Comparison of ENCODE assay signal across 8 cellular contexts in the genomic region with DNA sequence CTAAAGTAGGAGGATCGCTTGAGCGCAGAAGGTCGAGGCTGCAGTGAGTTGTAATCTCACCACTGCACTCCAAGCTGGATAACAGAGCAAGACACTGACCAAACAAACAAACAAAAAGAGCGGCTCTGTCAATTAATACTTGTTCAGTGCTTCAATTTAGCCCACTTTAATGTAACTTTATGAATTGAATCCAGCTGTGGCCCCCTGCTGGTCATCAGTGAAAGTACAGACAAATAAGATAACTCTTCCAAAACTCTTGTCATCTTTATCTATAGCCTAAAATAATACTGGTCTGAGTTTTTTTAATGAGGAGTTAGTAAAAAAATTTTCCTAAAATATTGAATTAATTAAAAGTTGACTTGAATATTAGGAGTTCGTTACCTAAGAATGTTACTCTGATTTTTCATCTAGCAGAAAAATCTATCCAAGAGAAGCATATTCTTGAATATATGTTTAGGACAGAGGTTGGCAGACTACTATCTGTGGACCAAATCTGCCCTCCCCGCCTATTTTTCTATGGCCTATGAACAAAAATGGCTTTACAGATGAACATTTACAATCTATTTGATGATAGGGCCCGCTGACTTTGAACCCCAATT. TPM values are rescaled to one million over a fixed set of nuclear protein-coding genes. Genes with fewer than 3 reads are reported as not detected.
DNase-seq lines count a peak whose midpoint lies in the region; ATAC-seq and TF ChIP-seq lines count a peak whose summit lies in the region.

No MANE protein-coding gene starts in this region.

- H3K27ac ChIP-seq in body of pancreas: no peak overlapping the region

- WGBS in body of pancreas, 2 donors: 45 to 50% methylated on average over 7 of the region's 7 CpGs

- H3K27ac Mint-ChIP-seq in T-helper 17 cell: no peak overlapping the region

- intact Hi-C loops in body of pancreas (cut with DNase I): loop anchor here (10.0 kb wide), 1 partner anchor 94 kb away; no protein-coding TSS in a partner anchor

- no peaks in the 10 kb centered on the region for H3K27me3 ChIP-seq in body of pancreas

- no peaks in the 10 kb centered on the region for H3K27me3 Mint-ChIP-seq in T-helper 17 cell

- no peaks in the 10 kb centered on the region for H3K36me3 ChIP-seq in body of pancreas (replicated peaks in 1 of 2; ENCODE audit: insufficient read depth in 1 of 2, low read depth in 2 of 2)

- H3K4me1 ChIP-seq in body of pancreas: no peaks in the 10 kb centered on the region

- peak; percentile 51 for ATAC-seq in T-helper 17 cell
- no peak for ATAC-seq in body of pancreas

- DNase-seq in NCI-H524 (lab: John Stamatoyannopoulos, UW): peak; percentile 15 to 54
- no peak for DNase-seq in NCI-H524 treated with DMSO at 0.1 percent for 48 hours (lab: John Stamatoyannopoulos, UW)
- peak in 2 of 3 donors; percentile 9 to 13 for DNase-seq in T-helper 17 cell
- peak in 3 of 4 donors; percentile 32 to 44 (median 42) for DNase-seq in body of pancreas
- peak; percentile 50 for DNase-seq in kidney tubule cell (ENCODE audit: low spot score)
- peak; percentile 7 to 38 (median 16) for DNase-seq in stimulated activated CD4-positive, alpha-beta T cell treated with anti-CD3 and anti-CD28 coated beads, TNF-alpha, amount 100 ng/mL, for 24 hours (ENCODE audit: low read depth in 3 of 3)
- no peak for DNase-seq in NCI-H128 (lab: John Stamatoyannopoulos, UW; ENCODE audit: unreplicated experiment)

- TF ChIP-seq CTCF in LNCAP (IDR thresholded peaks at IDR 0.05): peak; percentile 75
- peak; percentile 58 to 77 (median 65) for TF ChIP-seq CTCF in body of pancreas (IDR thresholded peaks at IDR 0.05)

- H3K4me1 Mint-ChIP-seq in T-helper 17 cell: no peaks in the 10 kb centered on the region

- H3K36me3 Mint-ChIP-seq in T-helper 17 cell (ENCODE audit: low read depth): peaks cover 2% of the 10 kb centered on the region

- H3K4me3 ChIP-seq in body of pancreas: no peak overlapping the region

- H3K4me3 Mint-ChIP-seq in T-helper 17 cell: no peak overlapping the region

- H3K9me3 ChIP-seq in T-helper 17 cell (ENCODE audit: control insufficient read depth, low read length, poor library complexity, severe bottlenecking) (no peaks in the 10 kb centered on the region), body of pancreas (no peaks in the 10 kb centered on the region)

- no peak for TF ChIP-seq POLR2A in body of pancreas (IDR thresholded peaks at IDR 0.05)

RNA-seq across cellular contexts. Expression of a gene that starts 26.1 kb away (rescaled TPM):
- total RNA-seq in T-helper 17 cell (10 to 100 TPM; 35.7 to 41.6 TPM), body of pancreas (10 to 100 TPM; 20.4 to 37.6 TPM)

RNA-seq across cellular contexts. Expression of a gene that starts 26.2 kb away (rescaled TPM):
- total RNA-seq in T-helper 17 cell: 10 to 100 TPM; 18.1 to 23.9 TPM
- 10 to 100 TPM in 1 of 2 donors, 1 to 10 TPM in 1; 8.9 to 11.2 TPM for total RNA-seq in body of pancreas

Comparison
In these comparisons a context has a peak if more than half of its experiments do, and no peak if none do; other contexts are left out.
1. DNase-seq: peak in NCI-H524 (2 of 2), T-helper 17 cell (2 of 3), body of pancreas (3 of 4), kidney tubule cell (single experiment) and stimulated activated CD4-positive, alpha-beta T cell treated with anti-CD3 and anti-CD28 coated beads, TNF-alpha, amount 100 ng/mL, for 24 hours (3 of 3); none in NCI-H524 treated with DMSO at 0.1 percent for 48 hours (single experiment) and NCI-H128 (single experiment).